Comparison of ENCODE assay signal across 19 cellular contexts in genomic region chr1:30898031-30898815, GRCh38. TPM values are rescaled to one million over a fixed set of nuclear protein-coding genes. Genes with fewer than 3 reads are reported as not detected.
DNase-seq lines count a peak whose midpoint lies in the region; ATAC-seq and TF ChIP-seq lines count a peak whose summit lies in the region.
"Had no signal": no experiment of that assay in that cellular context is flagged by ENCODE, and none has a peak within 500 bp of the region (broad histone marks: within the 10 kb centered on the region; RNA-seq: fewer than 3 reads in every experiment).

No MANE protein-coding gene starts in this region.

- no peaks in the 10 kb centered on the region for H3K27me3 ChIP-seq in right cardiac atrium (ENCODE audit: control insufficient read depth, insufficient read depth)
- H3K27me3 ChIP-seq in neuronal stem cell (ENCODE audit: control insufficient read depth in 3 of 3, insufficient read depth in 3 of 3, low read depth in 1 of 3, low read length in 3 of 3): no peaks in the 10 kb centered on the region
- no peaks in the 10 kb centered on the region for H3K27me3 ChIP-seq in stomach smooth muscle (ENCODE audit: control insufficient read depth in 1 of 2, insufficient read depth in 2 of 2, low read length in 2 of 2)
- H3K27me3 ChIP-seq in CD8-positive, alpha-beta T cell (ENCODE audit: insufficient read depth, low read length): no peaks in the 10 kb centered on the region

- no peak overlapping the region for H3K14ac ChIP-seq in neuronal stem cell (ENCODE audit: low read length)

- TF ChIP-seq POLR2A in erythroblast (IDR thresholded peaks at IDR 0.05; ENCODE audit: low read length): no peak

- no peak overlapping the region for H3K4ac ChIP-seq in neuronal stem cell (ENCODE audit: low read length)

- H3K9me3 ChIP-seq in right cardiac atrium (ENCODE audit: control insufficient read depth, low read length): no peaks in the 10 kb centered on the region
- no peaks in the 10 kb centered on the region for H3K9me3 ChIP-seq in neuronal stem cell (replicated peaks in 1 of 2; ENCODE audit: control insufficient read depth in 2 of 2, insufficient read depth in 1 of 2, low read depth in 1 of 2, low read length in 2 of 2)
- H3K9me3 ChIP-seq in stomach smooth muscle (ENCODE audit: control insufficient read depth in 2 of 2, low read length in 2 of 2): no peaks in the 10 kb centered on the region
- no peaks in the 10 kb centered on the region for H3K9me3 ChIP-seq in CD8-positive, alpha-beta T cell (ENCODE audit: low read length)

- H3K23ac ChIP-seq in neuronal stem cell (ENCODE audit: low read depth, low read length, poor library complexity): no peak overlapping the region

- no peak overlapping the region for H3K18ac ChIP-seq in neuronal stem cell (ENCODE audit: low read length)

- no peak overlapping the region for H2BK5ac ChIP-seq in neuronal stem cell (ENCODE audit: low read length)

- H3K9ac ChIP-seq in neuronal stem cell (ENCODE audit: low read depth, low read length, poor library complexity) (no peak overlapping the region), stomach smooth muscle (ENCODE audit: low read length in 2 of 2) (peak overlapping the region; percentile 29 to 36)

- no peak overlapping the region for H3K27ac ChIP-seq in right cardiac atrium (ENCODE audit: low read length)
- no peak overlapping the region for H3K27ac ChIP-seq in neuronal stem cell (replicated peaks; ENCODE audit: low read length)
- peak overlapping the region; percentile 77 for H3K27ac ChIP-seq in stomach smooth muscle (ENCODE audit: low read length)
- H3K27ac ChIP-seq in CD8-positive, alpha-beta T cell (ENCODE audit: low read depth, low read length): no peak overlapping the region
- H3K27ac ChIP-seq: C4-2B had no signal

- no peaks in the 10 kb centered on the region for H3K9me3 Mint-ChIP-seq in CD8-positive, alpha-beta T cell
- H3K9me3 Mint-ChIP-seq: GM23338 had no signal

- no peak overlapping the region for H4K91ac ChIP-seq in neuronal stem cell (ENCODE audit: low read depth, low read length, poor library complexity)

- H3K36me3 ChIP-seq in neuronal stem cell (replicated peaks in 1 of 2; ENCODE audit: control insufficient read depth in 2 of 2, insufficient read depth in 2 of 2, low read length in 2 of 2): peaks cover 0 to 18% of the 10 kb centered on the region in 2 donors
- peaks cover 2 to 3% of the 10 kb centered on the region in 2 donors for H3K36me3 ChIP-seq in stomach smooth muscle (ENCODE audit: control insufficient read depth in 2 of 2, insufficient read depth in 2 of 2, low read length in 2 of 2)
- no peaks in the 10 kb centered on the region for H3K36me3 ChIP-seq in CD8-positive, alpha-beta T cell (ENCODE audit: insufficient read depth, low read length)

- no peak overlapping the region for H3K4me2 ChIP-seq in neuronal stem cell (ENCODE audit: insufficient read depth, low read length, poor library complexity, severe bottlenecking)
- H3K4me2 ChIP-seq: GM23338 had no signal

- 89% methylated on average over 10 of the region's 10 CpGs for WGBS in right cardiac atrium
- no CpG with 5 or more reads among the region's 10 CpGs for WGBS in neuronal stem cell (ENCODE audit: extremely low coverage in 2 of 2, insufficient read length in 2 of 2, insufficient replicate concordance in 1 of 2), 2 donors

- intact Hi-C loops in right cardiac atrium (cut with DNase I): no loop called here
- intact Hi-C loops in left cardiac atrium (cut with DNase I): no loop called here
- intact Hi-C loops in CD8-positive, alpha-beta T cell (cut with DNase I, micrococcal nuclease): no loop called here

- H3K4me1 ChIP-seq in right cardiac atrium (ENCODE audit: control insufficient read depth, insufficient read depth, low read length) (peaks cover 12% of the 10 kb centered on the region), neuronal stem cell (ENCODE audit: control insufficient read depth in 2 of 2, insufficient read depth in 1 of 2, low read depth in 1 of 2, low read length in 2 of 2) (peaks cover 26 to 36% of the 10 kb centered on the region in 2 donors), stomach smooth muscle (ENCODE audit: control insufficient read depth, insufficient read depth, low read length) (peaks cover 83% of the 10 kb centered on the region)
- H3K4me1 ChIP-seq in CD8-positive, alpha-beta T cell (ENCODE audit: insufficient read depth, low read length): no peaks in the 10 kb centered on the region

- H3K27me3 Mint-ChIP-seq in CD8-positive, alpha-beta T cell (ENCODE audit: low read depth): peaks cover 19% of the 10 kb centered on the region

- H2BK120ac ChIP-seq in neuronal stem cell (ENCODE audit: low read depth, low read length): no peak overlapping the region

- no peak for ATAC-seq in right cardiac atrium
- no peak for ATAC-seq in left cardiac atrium
- ATAC-seq in CD8-positive, alpha-beta T cell: no peak
- ATAC-seq: GM23338 had no signal

- H3K27ac Mint-ChIP-seq in CD8-positive, alpha-beta T cell: no peak overlapping the region
- H3K27ac Mint-ChIP-seq: GM23338 had no signal

- H2AK5ac ChIP-seq in neuronal stem cell (ENCODE audit: low read depth, low read length): peak overlapping the region; percentile 21

- peaks cover 10% of the 10 kb centered on the region for H3K79me1 ChIP-seq in neuronal stem cell (ENCODE audit: low read depth, low read length)

- H4K8ac ChIP-seq in neuronal stem cell (ENCODE audit: low read depth, low read length): no peak overlapping the region

- H2BK15ac ChIP-seq in neuronal stem cell (ENCODE audit: low read length): no peak overlapping the region

- peak in 2 of 3 donors; percentile 45 to 51 for DNase-seq in right cardiac atrium
- DNase-seq in left cardiac atrium: no peak
- peak; percentile 14 to 31 for DNase-seq in erythroblast (lab: John Stamatoyannopoulos, UW)
- no peak for DNase-seq in neuronal stem cell (ENCODE audit: low spot score)
- no peak for DNase-seq in CD8-positive, alpha-beta T cell
- DNase-seq in Kasumi-1 (lab: John Stamatoyannopoulos, UW): no peak
- no peak for DNase-seq in activated gamma-delta T cell treated with Interleukin-2 at 50 U/mL for 16 hours
- DNase-seq: AML-193, HCEC 1CT, MM.1S, NCI-H1048, NCI-H1417 treated with DMSO at 0.1 percent for 48 hours, NCI-H187, NCI-H446, SHP77 had no signal

- H3K36me3 Mint-ChIP-seq in CD8-positive, alpha-beta T cell: no peaks in the 10 kb centered on the region

- no peak overlapping the region for H3K4me3 Mint-ChIP-seq in CD8-positive, alpha-beta T cell
- H3K4me3 Mint-ChIP-seq: GM23338 had no signal

- no peak overlapping the region for H2AFZ ChIP-seq in neuronal stem cell (ENCODE audit: low read length)
- H2AFZ ChIP-seq: GM23338 had no signal

- H2BK12ac ChIP-seq in neuronal stem cell (ENCODE audit: low read length): no peak overlapping the region

- POLR2A ChIA-PET in CD8-positive, alpha-beta T cell (lab: Charles Lee): no interaction called here

- H3K4me1 Mint-ChIP-seq in CD8-positive, alpha-beta T cell (ENCODE audit: low read depth): no peaks in the 10 kb centered on the region

- TF ChIP-seq CTCF in CD8-positive, alpha-beta T cell (IDR thresholded peaks at IDR 0.05): no peak

- H3K4me3 ChIP-seq in right cardiac atrium (ENCODE audit: low read length): no peak overlapping the region
- H3K4me3 ChIP-seq in neuronal stem cell (ENCODE audit: low read length in 2 of 2): no peak overlapping the region
- H3K4me3 ChIP-seq in stomach smooth muscle (ENCODE audit: low read length in 2 of 2): no peak overlapping the region
- H3K4me3 ChIP-seq in CD8-positive, alpha-beta T cell (ENCODE audit: low read depth, low read length): no peak overlapping the region
- H3K4me3 ChIP-seq: GM23338 had no signal

- CTCF ChIA-PET in CD8-positive, alpha-beta T cell (lab: Charles Lee): interaction anchor here (1.9 kb wide), 1 partner anchor 97 kb away, joined by 8 read pairs; no protein-coding TSS in a partner anchor

RNA-seq across cellular contexts. Expression of gene SDC3, which starts 10.3 kb away (rescaled TPM):
- total RNA-seq in right cardiac atrium: 10 to 100 TPM; 33.2 to 39.5 (median 38.5) TPM
- 40.9 TPM for polyA plus RNA-seq in right cardiac atrium
- 10 to 100 TPM; 38.8 to 39.3 TPM for total RNA-seq in left cardiac atrium
- polyA plus RNA-seq in neuronal stem cell (2013, experiment 1 of 2): 63.6 TPM
- 63.6 TPM for polyA plus RNA-seq in neuronal stem cell (2013, experiment 2 of 2)
- total RNA-seq in CD8-positive, alpha-beta T cell: not detected
- total RNA-seq: OCI-LY7 had no signal

Comparison
In these comparisons a context has a peak if more than half of its experiments do, and no peak if none do; other contexts are left out.
1. DNase-seq: peak in right cardiac atrium (2 of 3) and erythroblast (2 of 2); none in left cardiac atrium (single experiment), neuronal stem cell (single experiment), CD8-positive, alpha-beta T cell (0 of 7), Kasumi-1 (0 of 2) and activated gamma-delta T cell treated with Interleukin-2 at 50 U/mL for 16 hours (single experiment).
2. RNA of gene SDC3, which starts 10.3 kb away (total RNA-seq): 38.8 to 39.3 TPM in left cardiac atrium and 33.2 to 39.5 TPM in right cardiac atrium; not detected in CD8-positive, alpha-beta T cell; every median in the first group is over 10 times any median in the second.